In the genomic region with DNA sequence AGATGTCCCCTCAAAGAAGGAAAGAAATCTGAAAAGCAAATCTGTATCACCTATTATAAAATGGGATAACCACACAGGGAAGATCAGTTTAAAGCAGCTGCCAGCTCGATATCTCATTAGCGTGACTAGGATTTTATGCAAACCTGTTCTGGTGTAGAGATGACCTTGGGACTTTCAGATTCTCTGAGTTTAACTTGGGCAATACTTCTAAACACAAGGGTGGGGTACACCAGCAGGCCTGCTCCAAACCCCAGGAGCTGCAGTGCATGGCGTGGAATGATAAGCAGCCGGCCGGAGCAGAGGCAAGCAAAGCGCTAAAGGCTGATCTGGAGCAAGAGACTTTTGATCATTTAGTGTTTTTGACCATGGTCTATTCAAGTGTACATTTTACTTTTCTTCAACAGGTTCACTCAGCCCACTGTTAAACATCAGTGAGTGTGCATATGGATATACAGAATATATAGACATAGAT, we compare ENCODE assay signal across 1 cellular context.
TF ChIP-seq lines count a peak whose summit lies in the region.

No MANE protein-coding gene starts in this region.

TF ChIP-seq in liver, 16 proteins besides CTCF, POLR2A, EP300 and RAD21 (continued from another document):
- TF ChIP-seq, protein P1, sequence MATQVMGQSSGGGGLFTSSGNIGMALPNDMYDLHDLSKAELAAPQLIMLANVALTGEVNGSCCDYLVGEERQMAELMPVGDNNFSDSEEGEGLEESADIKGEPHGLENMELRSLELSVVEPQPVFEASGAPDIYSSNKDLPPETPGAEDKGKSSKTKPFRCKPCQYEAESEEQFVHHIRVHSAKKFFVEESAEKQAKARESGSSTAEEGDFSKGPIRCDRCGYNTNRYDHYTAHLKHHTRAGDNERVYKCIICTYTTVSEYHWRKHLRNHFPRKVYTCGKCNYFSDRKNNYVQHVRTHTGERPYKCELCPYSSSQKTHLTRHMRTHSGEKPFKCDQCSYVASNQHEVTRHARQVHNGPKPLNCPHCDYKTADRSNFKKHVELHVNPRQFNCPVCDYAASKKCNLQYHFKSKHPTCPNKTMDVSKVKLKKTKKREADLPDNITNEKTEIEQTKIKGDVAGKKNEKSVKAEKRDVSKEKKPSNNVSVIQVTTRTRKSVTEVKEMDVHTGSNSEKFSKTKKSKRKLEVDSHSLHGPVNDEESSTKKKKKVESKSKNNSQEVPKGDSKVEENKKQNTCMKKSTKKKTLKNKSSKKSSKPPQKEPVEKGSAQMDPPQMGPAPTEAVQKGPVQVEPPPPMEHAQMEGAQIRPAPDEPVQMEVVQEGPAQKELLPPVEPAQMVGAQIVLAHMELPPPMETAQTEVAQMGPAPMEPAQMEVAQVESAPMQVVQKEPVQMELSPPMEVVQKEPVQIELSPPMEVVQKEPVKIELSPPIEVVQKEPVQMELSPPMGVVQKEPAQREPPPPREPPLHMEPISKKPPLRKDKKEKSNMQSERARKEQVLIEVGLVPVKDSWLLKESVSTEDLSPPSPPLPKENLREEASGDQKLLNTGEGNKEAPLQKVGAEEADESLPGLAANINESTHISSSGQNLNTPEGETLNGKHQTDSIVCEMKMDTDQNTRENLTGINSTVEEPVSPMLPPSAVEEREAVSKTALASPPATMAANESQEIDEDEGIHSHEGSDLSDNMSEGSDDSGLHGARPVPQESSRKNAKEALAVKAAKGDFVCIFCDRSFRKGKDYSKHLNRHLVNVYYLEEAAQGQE (IDR thresholded peaks at IDR 0.05) = peak; percentile 44
TF ChIP-seq in liver: peak in this region for 5.
